In the genomic region with DNA sequence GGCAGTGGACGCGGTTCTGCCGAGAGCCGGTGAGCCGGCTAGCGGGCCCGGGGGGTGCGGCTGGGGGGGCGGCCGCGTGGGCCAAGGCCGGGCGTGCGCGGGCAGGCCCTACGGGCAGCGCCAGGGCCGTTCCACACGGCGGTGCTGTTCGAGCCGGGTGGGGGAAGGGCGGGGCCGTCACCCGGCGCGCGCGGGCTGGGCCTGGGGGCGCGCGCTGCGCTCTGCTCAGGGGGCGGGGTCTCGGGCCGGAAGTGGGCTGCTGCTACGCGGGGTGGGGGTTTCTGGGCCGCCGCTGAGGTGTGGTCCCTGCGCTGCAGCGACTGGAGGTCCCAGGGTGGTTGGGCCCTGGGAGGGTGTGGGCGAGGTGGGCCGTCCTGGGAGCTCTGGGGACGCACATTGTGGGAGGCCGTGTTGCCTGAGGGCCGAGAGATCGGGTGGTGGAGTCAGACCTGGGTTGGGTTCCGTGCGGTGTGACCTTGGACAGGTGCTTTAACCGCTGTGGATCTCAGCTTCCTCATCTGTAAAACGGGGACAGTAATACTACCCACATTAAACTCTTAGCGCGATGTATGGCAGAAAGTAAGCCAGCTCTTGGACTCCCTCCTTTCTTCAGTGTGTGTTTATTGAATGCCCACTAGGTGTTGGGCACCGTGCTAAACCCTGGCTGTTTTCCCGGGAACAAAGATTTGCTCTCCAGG, we compare ENCODE assay signal across 8 cellular contexts. TPM values are rescaled to one million over a fixed set of nuclear protein-coding genes. Genes with fewer than 3 reads are reported as not detected.
DNase-seq lines count a peak whose midpoint lies in the region; ATAC-seq and TF ChIP-seq lines count a peak whose summit lies in the region.

No MANE protein-coding gene starts in this region.

- peak overlapping the region; percentile 100 for H3K4me3 ChIP-seq in HUES48 (ENCODE audit: low read depth, low read length)
- peak overlapping the region; percentile 86 for H3K4me3 ChIP-seq in right cardiac atrium (ENCODE audit: low read length)

- peak overlapping the region; percentile 94 for H3K4me3 Mint-ChIP-seq in activated naive CD8-positive, alpha-beta T cell

- H3K9me3 ChIP-seq in HUES48 (ENCODE audit: control insufficient read depth, insufficient read depth, low read length) (no peaks in the 10 kb centered on the region), right cardiac atrium (ENCODE audit: control insufficient read depth, low read length) (no peaks in the 10 kb centered on the region)

- peak; percentile 65 for ATAC-seq in GM21390 (IDR thresholded peaks at IDR 0.05; ENCODE audit: unreplicated experiment)
- peak; percentile 91 to 93 for ATAC-seq in right cardiac atrium
- peak; percentile 76 for ATAC-seq in sciatic nerve

- H3K27ac ChIP-seq in HUES48 (ENCODE audit: low read depth, low read length) (peak overlapping the region; percentile 97), RWPE1 (peak overlapping the region; percentile 85), right cardiac atrium (ENCODE audit: low read length) (peak overlapping the region; percentile 96)

- intact Hi-C loops in right cardiac atrium (cut with DNase I) = no loop called here
- intact Hi-C loops in sciatic nerve (cut with DNase I) = no loop called here

- H3K36me3 ChIP-seq in HUES48 (ENCODE audit: control insufficient read depth, insufficient read depth, low read length) = 0 out of 2 replicates have a peak, but pooled peaks cover under 1% of the 10 kb centered on the region

- DNase-seq in ELR (ENCODE audit: low read depth) = peak; percentile 71
- peak; percentile 64 for DNase-seq in RWPE1 (ENCODE audit: low spot score)
- DNase-seq in right cardiac atrium = peak; percentile 77 to 91 (median 90)
- peak; percentile 78 for DNase-seq in sciatic nerve (ENCODE audit: low spot score)
- no peak for DNase-seq in kidney glomerular epithelial cell (lab: John Stamatoyannopoulos, UW)

- no peaks in the 10 kb centered on the region for H3K27me3 Mint-ChIP-seq in activated naive CD8-positive, alpha-beta T cell

- H3K4me1 Mint-ChIP-seq in activated naive CD8-positive, alpha-beta T cell (ENCODE audit: low read depth) = peaks cover 46% of the 10 kb centered on the region

- POLR2A ChIA-PET in RWPE1 (lab: Yijun Ruan, JAX; ENCODE audit: low non-redundant PET) = interaction anchor here (0.6 to 1.6 kb wide), 3 partner anchors 11 to 49 kb away, joined by 3 to 8 read pairs (median 4); no protein-coding TSS in a partner anchor

- H3K27me3 ChIP-seq in HUES48 (ENCODE audit: control insufficient read depth, insufficient read depth, low read length) (no peaks in the 10 kb centered on the region), right cardiac atrium (ENCODE audit: control insufficient read depth, insufficient read depth) (no peaks in the 10 kb centered on the region)

- H3K9ac ChIP-seq in HUES48 (ENCODE audit: low read depth, low read length) = peak overlapping the region; percentile 94

- H3K36me3 Mint-ChIP-seq in activated naive CD8-positive, alpha-beta T cell = peaks cover 2% of the 10 kb centered on the region

- CTCF ChIA-PET in RWPE1 (lab: Yijun Ruan, JAX) = interaction anchor here (0.6 to 3.8 kb wide), 8 partner anchors 15 to 407 kb away, joined by 3 to 18 read pairs (median 4); a partner anchor contains a TSS

- H3K9me3 Mint-ChIP-seq in activated naive CD8-positive, alpha-beta T cell (ENCODE audit: low read depth) = no peaks in the 10 kb centered on the region

- under 1% methylated on average over 56 of the region's 56 CpGs for WGBS in right cardiac atrium

- peak overlapping the region; percentile 91 for H3K27ac Mint-ChIP-seq in activated naive CD8-positive, alpha-beta T cell

- no peak for TF ChIP-seq CTCF in RWPE1 (conservative IDR thresholded peaks at IDR 0.05; ENCODE audit: low read depth)

- H3K4me1 ChIP-seq in HUES48 (ENCODE audit: control insufficient read depth, insufficient read depth, low read length) (peaks cover 23% of the 10 kb centered on the region), right cardiac atrium (ENCODE audit: control insufficient read depth, insufficient read depth, low read length) (peaks cover 20% of the 10 kb centered on the region)

RNA-seq across cellular contexts. Expression of a gene that starts 0.4 kb away (rescaled TPM):
- total RNA-seq in right cardiac atrium (100 to 1,000 TPM in 1 of 4 donors, 10 to 100 TPM in 3; 71.9 to 110 (median 84.3) TPM), sciatic nerve (93.9 TPM)
- polyA plus RNA-seq in right cardiac atrium = 47.0 TPM

RNA-seq across cellular contexts. Expression of a gene that starts 38.6 kb away (rescaled TPM):
- total RNA-seq in right cardiac atrium (under 1 TPM in 2 of 4 donors, not detected in 2; 0.20 to 0.64 TPM), sciatic nerve (1.1 TPM)
- not detected for polyA plus RNA-seq in right cardiac atrium

RNA-seq across cellular contexts. Expression of a gene that starts 58.0 kb away (rescaled TPM):
- total RNA-seq in right cardiac atrium (under 1 TPM; 0.28 to 0.65 (median 0.59) TPM), sciatic nerve (2.1 TPM)
- 0.52 TPM for polyA plus RNA-seq in right cardiac atrium
